Comparison of ENCODE assay signal across 22 cellular contexts in the genomic region with DNA sequence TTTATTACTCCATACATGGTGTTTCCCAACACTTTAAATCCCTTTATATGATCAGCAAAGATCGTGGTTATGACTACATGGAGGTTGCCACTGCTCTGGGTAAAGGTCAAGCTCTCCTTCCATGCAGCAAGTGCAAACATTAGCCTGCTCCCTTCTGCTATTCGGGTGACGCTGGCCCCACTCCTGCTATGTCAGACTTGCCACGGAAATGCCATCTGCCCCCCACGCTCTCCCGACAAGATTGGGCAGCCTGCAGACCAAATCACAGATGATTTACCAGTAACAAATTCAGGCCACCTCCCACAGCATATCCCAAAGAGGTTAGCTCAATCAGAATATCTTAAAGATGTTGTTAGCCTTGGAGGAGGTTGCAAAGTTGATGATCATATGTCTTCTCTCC.
"Had no signal": no experiment of that assay in that cellular context is flagged by ENCODE, and none has a peak within 500 bp of the region (broad histone marks: within the 10 kb centered on the region; RNA-seq: fewer than 3 reads in every experiment).

No MANE protein-coding gene starts in this region.

- H3K27me3 ChIP-seq: colonic mucosa, foreskin keratinocyte, hepatocyte had no signal

- H3K9me3 Mint-ChIP-seq: dendritic cell treated with granulocyte-macrophage colony-stimulating factor and Interleukin-4, amounts not matched to agents 40 ng/mL and 50 ng/mL, for 4 days; effector memory CD8-positive, alpha-beta T cell; endodermal cell; memory B cell had no signal

- H3K9me3 ChIP-seq: colonic mucosa, gastroesophageal sphincter, heart left ventricle, left ventricle myocardium inferior, lower lobe of right lung had no signal

- ATAC-seq: effector memory CD8-positive, alpha-beta T cell; esophagus mucosa; foreskin keratinocyte; gastroesophageal sphincter; heart left ventricle; left cardiac atrium; lower lobe of right lung had no signal

- H3K27ac Mint-ChIP-seq: dendritic cell treated with granulocyte-macrophage colony-stimulating factor and Interleukin-4, amounts not matched to agents 40 ng/mL and 50 ng/mL, for 4 days; effector memory CD8-positive, alpha-beta T cell; endodermal cell; memory B cell had no signal

- H3K4me1 Mint-ChIP-seq: endodermal cell, memory B cell had no signal

- H3K4me3 Mint-ChIP-seq: dendritic cell treated with granulocyte-macrophage colony-stimulating factor and Interleukin-4, amounts not matched to agents 40 ng/mL and 50 ng/mL, for 4 days; effector memory CD8-positive, alpha-beta T cell; endodermal cell; memory B cell had no signal

- H3K4me1 ChIP-seq: colonic mucosa, foreskin keratinocyte, gastroesophageal sphincter, heart left ventricle, lower lobe of right lung had no signal

- DNase-seq: cerebellar nuclear complex; colonic mucosa; cortex of kidney; effector CD8-positive, alpha-beta T cell; effector memory CD8-positive, alpha-beta T cell; erythroblast; foreskin keratinocyte; heart left ventricle; hypothalamus; left cardiac atrium; left ventricle myocardium inferior; lower lobe of right lung; mammary epithelial cell; mesendoderm; midbrain had no signal

- H3K36me3 Mint-ChIP-seq: memory B cell had no signal

- H3K36me3 ChIP-seq: colonic mucosa, gastroesophageal sphincter, heart left ventricle, left ventricle myocardium inferior, lower lobe of right lung had no signal

- H3K4me3 ChIP-seq: colonic mucosa, gastroesophageal sphincter, heart left ventricle, hepatocyte, left ventricle myocardium inferior, lower lobe of right lung had no signal

- H3K27ac ChIP-seq: colonic mucosa, epithelial cell of prostate, foreskin keratinocyte, gastroesophageal sphincter, heart left ventricle, hepatocyte, left ventricle myocardium inferior, lower lobe of right lung had no signal
